ENCODE assay signal across 9 cellular contexts in genomic region chr14:24051162-24051788, GRCh38. TPM values are rescaled to one million over a fixed set of nuclear protein-coding genes. Genes with fewer than 3 reads are reported as not detected.
DNase-seq lines count a peak whose midpoint lies in the region; ATAC-seq and TF ChIP-seq lines count a peak whose summit lies in the region.
"Had no signal": no experiment of that assay in that cellular context is flagged by ENCODE, and none has a peak within 500 bp of the region (broad histone marks: within the 10 kb centered on the region; RNA-seq: fewer than 3 reads in every experiment).

No MANE protein-coding gene starts in this region.

- H3K36me3 ChIP-seq in ascending aorta (no peaks in the 10 kb centered on the region), stomach smooth muscle (ENCODE audit: control insufficient read depth in 2 of 2, insufficient read depth in 2 of 2, low read length in 2 of 2) (no peaks in the 10 kb centered on the region)

- H3K9ac ChIP-seq in stomach smooth muscle (ENCODE audit: low read length in 2 of 2) = peak overlapping the region; percentile 66 to 73

- DNase-seq in GM13976 (ENCODE audit: low spot score) = peak; percentile 43
- no peak for DNase-seq in ascending aorta (ENCODE audit: low spot score in 2 of 2)
- DNase-seq in COR-L47 (lab: John Stamatoyannopoulos, UW) = no peak
- DNase-seq in NK-92 treated with Interleukin-12 subunit alpha and Interleukin-12 subunit beta, amount 100 ng/mL, for 24 hours (lab: John Stamatoyannopoulos, UW) = no peak

- H3K9me3 ChIP-seq in ascending aorta (no peaks in the 10 kb centered on the region), stomach smooth muscle (ENCODE audit: control insufficient read depth in 2 of 2, low read length in 2 of 2) (no peaks in the 10 kb centered on the region)

- in situ Hi-C loops in GM13976 (cut with MboI; ENCODE audit: low sequenced_read_pairs, unreplicated experiment) = no loop called here

- intact Hi-C loops in ascending aorta (cut with DNase I) = no loop called here

- H3K27ac ChIP-seq in ascending aorta (no peak overlapping the region), layer of hippocampus (ENCODE audit: low read depth, low read length) (peak overlapping the region; percentile 83), stomach smooth muscle (ENCODE audit: low read length) (no peak overlapping the region)

- peak; percentile 7 for ATAC-seq in HG03135 (IDR thresholded peaks at IDR 0.05; ENCODE audit: unreplicated experiment)
- no peak for ATAC-seq in HG02571 (IDR thresholded peaks at IDR 0.05; ENCODE audit: unreplicated experiment)

- H3K4me1 ChIP-seq in ascending aorta = peaks cover 9 to 12% of the 10 kb centered on the region in 2 donors
- H3K4me1 ChIP-seq in stomach smooth muscle (ENCODE audit: control insufficient read depth, insufficient read depth, low read length) = peaks cover 18% of the 10 kb centered on the region

- no peak for TF ChIP-seq CTCF in GM13976 (IDR thresholded peaks at IDR 0.05; ENCODE audit: borderline replicate concordance, control extremely low read depth, extremely low read depth, insufficient read depth, missing control alignments)
- TF ChIP-seq CTCF in ascending aorta (IDR thresholded peaks at IDR 0.05) = no peak

- peak overlapping the region; percentile 61 to 81 for H3K4me3 ChIP-seq in ascending aorta
- peak overlapping the region; percentile 54 to 77 for H3K4me3 ChIP-seq in stomach smooth muscle (ENCODE audit: low read length in 2 of 2)

- H3K27me3 ChIP-seq in ascending aorta = no peaks in the 10 kb centered on the region
- no peaks in the 10 kb centered on the region for H3K27me3 ChIP-seq in layer of hippocampus (ENCODE audit: control insufficient read depth, insufficient read depth, low read length)
- H3K27me3 ChIP-seq in stomach smooth muscle (ENCODE audit: control insufficient read depth in 1 of 2, insufficient read depth in 2 of 2, low read length in 2 of 2) = peaks cover 4 to 10% of the 10 kb centered on the region in 2 donors

RNA-seq across cellular contexts. Expression of gene CARMIL3, which starts 0.5 kb away (rescaled TPM):
- total RNA-seq in ascending aorta = not detected

RNA-seq across cellular contexts. Expression of gene CPNE6, which starts 20.1 kb away (rescaled TPM):
- not detected for total RNA-seq in ascending aorta
- total RNA-seq: T-helper 2 cell treated with Interferon-gamma antibody and Interleukin-4, amounts not matched to agents 100 ng/mL and 5 ng/mL, for 36 hours had no signal

RNA-seq across cellular contexts. Expression of gene PCK2, which starts 42.8 kb away (rescaled TPM):
- 26.1 TPM for total RNA-seq in ascending aorta
